ENCODE assay signal across 11 cellular contexts in genomic region chr5:125450803-125451202, GRCh38.
"Had no signal": no experiment of that assay in that cellular context is flagged by ENCODE, and none has a peak within 500 bp of the region (broad histone marks: within the 10 kb centered on the region; RNA-seq: fewer than 3 reads in every experiment).

No MANE protein-coding gene starts in this region.

- FAIRE-seq: keratinocyte had no signal

- H3K27me3 ChIP-seq: gastroesophageal sphincter, thyroid gland had no signal

- H3K27me3 Mint-ChIP-seq: activated naive CD4-positive, alpha-beta T cell treated with anti-CD3 and anti-CD28 coated beads, Interleukin-2, amount 10 ng/mL, durations not matched to agents 7 days and 5 days; central memory CD8-positive, alpha-beta T cell; dendritic cell treated with granulocyte-macrophage colony-stimulating factor and Interleukin-4, amounts not matched to agents 40 ng/mL and 50 ng/mL, for 4 days; stimulated activated memory B cell treated with anti-CD40 and anti-IgM and Interleukin-4, amounts not matched to agents 10 μg/mL and 1 μg/mL and 100 μg/mL, for 72 hours had no signal

- H3K9me3 ChIP-seq: gastroesophageal sphincter, thyroid gland had no signal

- DNase-seq: activated naive CD4-positive, alpha-beta T cell treated with anti-CD3 and anti-CD28 coated beads, Interleukin-2, amount 10 ng/mL, durations not matched to agents 7 days and 5 days; endodermal cell; erythroblast; naive B cell; thyroid gland had no signal

- H3K36me3 Mint-ChIP-seq: activated naive CD4-positive, alpha-beta T cell treated with anti-CD3 and anti-CD28 coated beads, Interleukin-2, amount 10 ng/mL, durations not matched to agents 7 days and 5 days; naive B cell; stimulated activated memory B cell treated with anti-CD40 and anti-IgM and Interleukin-4, amounts not matched to agents 10 μg/mL and 1 μg/mL and 100 μg/mL, for 72 hours had no signal

- H3K27ac ChIP-seq: gastroesophageal sphincter, SK-N-MC, thyroid gland had no signal

- H3K4me3 Mint-ChIP-seq: activated naive CD4-positive, alpha-beta T cell treated with anti-CD3 and anti-CD28 coated beads, Interleukin-2, amount 10 ng/mL, durations not matched to agents 7 days and 5 days; central memory CD8-positive, alpha-beta T cell; dendritic cell treated with granulocyte-macrophage colony-stimulating factor and Interleukin-4, amounts not matched to agents 40 ng/mL and 50 ng/mL, for 4 days; endodermal cell; naive B cell; stimulated activated memory B cell treated with anti-CD40 and anti-IgM and Interleukin-4, amounts not matched to agents 10 μg/mL and 1 μg/mL and 100 μg/mL, for 72 hours had no signal

- H3K4me3 ChIP-seq: gastroesophageal sphincter, SK-N-MC, thyroid gland had no signal

- H3K4me1 Mint-ChIP-seq: activated naive CD4-positive, alpha-beta T cell treated with anti-CD3 and anti-CD28 coated beads, Interleukin-2, amount 10 ng/mL, durations not matched to agents 7 days and 5 days; central memory CD8-positive, alpha-beta T cell; naive B cell; stimulated activated memory B cell treated with anti-CD40 and anti-IgM and Interleukin-4, amounts not matched to agents 10 μg/mL and 1 μg/mL and 100 μg/mL, for 72 hours had no signal

- H3K27ac Mint-ChIP-seq: activated naive CD4-positive, alpha-beta T cell treated with anti-CD3 and anti-CD28 coated beads, Interleukin-2, amount 10 ng/mL, durations not matched to agents 7 days and 5 days; dendritic cell treated with granulocyte-macrophage colony-stimulating factor and Interleukin-4, amounts not matched to agents 40 ng/mL and 50 ng/mL, for 4 days; endodermal cell; naive B cell; stimulated activated memory B cell treated with anti-CD40 and anti-IgM and Interleukin-4, amounts not matched to agents 10 μg/mL and 1 μg/mL and 100 μg/mL, for 72 hours had no signal

- H3K36me3 ChIP-seq: gastroesophageal sphincter, thyroid gland had no signal

- H3K4me1 ChIP-seq: gastroesophageal sphincter, thyroid gland had no signal

- H3K9me3 Mint-ChIP-seq: stimulated activated memory B cell treated with anti-CD40 and anti-IgM and Interleukin-4, amounts not matched to agents 10 μg/mL and 1 μg/mL and 100 μg/mL, for 72 hours had no signal
